ENCODE assay signal across 30 cellular contexts in genomic region chr9:14396171-14396570, GRCh38.
DNase-seq lines count a peak whose midpoint lies in the region; ATAC-seq and TF ChIP-seq lines count a peak whose summit lies in the region.
"Had no signal": no experiment of that assay in that cellular context is flagged by ENCODE, and none has a peak within 500 bp of the region (broad histone marks: within the 10 kb centered on the region; RNA-seq: fewer than 3 reads in every experiment).

No MANE protein-coding gene starts in this region.

- TF ChIP-seq CTCF in heart right ventricle (IDR thresholded peaks at IDR 0.05) (no peak), nephron (IDR thresholded peaks at IDR 0.05; ENCODE audit: unreplicated experiment in 3 of 3) (no peak), WERI-Rb-1 (IDR thresholded peaks at IDR 0.05; ENCODE audit: low read depth, low read length) (no peak), gastroesophageal sphincter (IDR thresholded peaks at IDR 0.05) (no peak)

- TF ChIP-seq POLR2A in gastroesophageal sphincter (IDR thresholded peaks at IDR 0.05): no peak

- H3K4me1 ChIP-seq in heart right ventricle (peaks cover 0 to 28% (median 13%) of the 10 kb centered on the region in 9 donors), gastroesophageal sphincter (no peaks in the 10 kb centered on the region)
- H3K4me1 ChIP-seq: BE2C, left lung, thyroid gland, vagina had no signal

- no peak for TF ChIP-seq EP300 in gastroesophageal sphincter (IDR thresholded peaks at IDR 0.05)

- no peaks in the 10 kb centered on the region for H3K36me3 ChIP-seq in heart right ventricle
- no peaks in the 10 kb centered on the region for H3K36me3 ChIP-seq in WERI-Rb-1
- H3K36me3 ChIP-seq in gastroesophageal sphincter: no peaks in the 10 kb centered on the region
- H3K36me3 ChIP-seq: BE2C, left lung, thyroid gland, vagina had no signal

- peaks cover 34% of the 10 kb centered on the region for H3K4me1 Mint-ChIP-seq in nephron
- H3K4me1 Mint-ChIP-seq: activated B cell treated with CpG ODN at 0.5 μM for 24 hours; activated CD4-positive, alpha-beta T cell treated with anti-CD3 and anti-CD28 coated beads, Interleukin-2, amount 10 ng/mL, durations not matched to agents 7 days and 5 days; central memory CD8-positive, alpha-beta T cell; immature natural killer cell; natural killer cell had no signal

- H3K27me3 Mint-ChIP-seq in nephron (ENCODE audit: low read depth): no peaks in the 10 kb centered on the region
- H3K27me3 Mint-ChIP-seq: activated CD4-positive, alpha-beta T cell treated with anti-CD3 and anti-CD28 coated beads, Interleukin-2, amount 10 ng/mL, durations not matched to agents 7 days and 5 days; central memory CD8-positive, alpha-beta T cell; dendritic cell treated with granulocyte-macrophage colony-stimulating factor and Interleukin-4, amounts not matched to agents 40 ng/mL and 50 ng/mL, for 4 days had no signal

- no peaks in the 10 kb centered on the region for H3K27me3 ChIP-seq in heart right ventricle
- no peaks in the 10 kb centered on the region for H3K27me3 ChIP-seq in WERI-Rb-1 (ENCODE audit: insufficient read depth, low read depth, severe bottlenecking)
- H3K27me3 ChIP-seq in gastroesophageal sphincter: no peaks in the 10 kb centered on the region
- H3K27me3 ChIP-seq: BE2C, left lung, thyroid gland, vagina had no signal

- H3K27ac Mint-ChIP-seq in nephron: peak overlapping the region in 2 of 3 experiments; percentile 20 to 28
- H3K27ac Mint-ChIP-seq: activated B cell treated with CpG ODN at 0.5 μM for 24 hours; activated CD4-positive, alpha-beta T cell treated with anti-CD3 and anti-CD28 coated beads, Interleukin-2, amount 10 ng/mL, durations not matched to agents 7 days and 5 days; activated naive CD4-positive, alpha-beta T cell treated with anti-CD3 and anti-CD28 coated beads, Interleukin-2, amount 50 U/mL, for 72 hours; CD8-positive, alpha-beta T cell; dendritic cell treated with granulocyte-macrophage colony-stimulating factor and Interleukin-4, amounts not matched to agents 40 ng/mL and 50 ng/mL, for 4 days; immature natural killer cell; natural killer cell; stimulated activated naive CD8-positive, alpha-beta T cell treated with anti-CD3 and anti-CD28 coated beads, Interleukin-15, Interleukin-2, amounts not matched to agents 100 ng/mL and 50 ng/mL, for 24 hours had no signal

- intact Hi-C loops in heart right ventricle (cut with DNase I) (loop anchor here in 2 of 10 donors (5.0 kb wide), 2 partner anchors 364 to 969 kb away; no protein-coding TSS in a partner anchor), Right ventricle myocardium inferior (cut with DNase I) (no loop called here), head of caudate nucleus (cut with DNase I) (loop anchor here (2.0 kb wide), 1 partner anchor 45 kb away; no protein-coding TSS in a partner anchor)

- DNase-seq in heart right ventricle (peak; percentile 16 to 49), Right ventricle myocardium inferior (ENCODE audit: missing footprints) (no peak), head of caudate nucleus (peak; percentile 22 to 89 (median 65)), WERI-Rb-1 (no peak), D341Med (ENCODE audit: low spot score) (no peak)
- DNase-seq: ACHN; activated B cell treated with CpG ODN at 0.5 μM for 24 hours; activated CD4-positive, alpha-beta T cell treated with anti-CD3 and anti-CD28 coated beads, Interleukin-2, amount 10 ng/mL, durations not matched to agents 7 days and 5 days; activated effector memory CD4-positive, alpha-beta T cell treated with Interleukin-2 at 50 U/mL for 16 hours; aorta; CD8-positive, alpha-beta T cell; DMS53; immature natural killer cell; left lung; natural killer cell; NCI-H1048; NCI-H510A; stimulated activated CD4-positive, alpha-beta T cell treated with anti-CD3 and anti-CD28 coated beads, Interleukin-1b, Interleukin-23, amount 100 ng/mL, for 48 hours; thyroid gland had no signal

- H3K36me3 Mint-ChIP-seq in nephron (ENCODE audit: low read depth): peaks cover 4% of the 10 kb centered on the region
- H3K36me3 Mint-ChIP-seq: activated naive CD4-positive, alpha-beta T cell treated with anti-CD3 and anti-CD28 coated beads, Interleukin-2, amount 50 U/mL, for 72 hours; CD8-positive, alpha-beta T cell; immature natural killer cell; natural killer cell had no signal

- H3K4me3 ChIP-seq in heart right ventricle (peak overlapping the region in 4 of 10 donors; percentile 2 to 38 (median 15)), WERI-Rb-1 (ENCODE audit: low read depth, low read length) (no peak overlapping the region), gastroesophageal sphincter (no peak overlapping the region)
- H3K4me3 ChIP-seq: left lung, thyroid gland, vagina had no signal

- H3K9me3 ChIP-seq in heart right ventricle: peaks cover 0 to 27% (median 4%) of the 10 kb centered on the region in 11 donors
- H3K9me3 ChIP-seq in WERI-Rb-1 (ENCODE audit: severe bottlenecking): peaks cover 4% of the 10 kb centered on the region
- peaks cover 0 to 9% (median 0%) of the 10 kb centered on the region in 3 donors for H3K9me3 ChIP-seq in gastroesophageal sphincter
- H3K9me3 ChIP-seq: BE2C, left lung, SK-N-SH, thyroid gland, vagina had no signal

- WGBS in heart right ventricle, 2 donors: 70 to 71% methylated on average over 5 of the region's 5 CpGs
- 87 to 89% methylated on average over 5 of the region's 5 CpGs for WGBS in gastroesophageal sphincter (ENCODE audit: low coverage in 1 of 2), 2 donors

- H3K27ac ChIP-seq in heart right ventricle (peak overlapping the region in 6 of 10 donors; percentile 7 to 56 (median 52)), WERI-Rb-1 (no peak overlapping the region), gastroesophageal sphincter (no peak overlapping the region)
- H3K27ac ChIP-seq: left lung, thyroid gland, vagina had no signal

- no peak overlapping the region for H3K4me3 Mint-ChIP-seq in nephron
- H3K4me3 Mint-ChIP-seq: activated B cell treated with CpG ODN at 0.5 μM for 24 hours; activated CD4-positive, alpha-beta T cell treated with anti-CD3 and anti-CD28 coated beads, Interleukin-2, amount 10 ng/mL, durations not matched to agents 7 days and 5 days; CD8-positive, alpha-beta T cell; central memory CD8-positive, alpha-beta T cell; dendritic cell treated with granulocyte-macrophage colony-stimulating factor and Interleukin-4, amounts not matched to agents 40 ng/mL and 50 ng/mL, for 4 days; immature natural killer cell; natural killer cell; stimulated activated naive CD8-positive, alpha-beta T cell treated with anti-CD3 and anti-CD28 coated beads, Interleukin-15, Interleukin-2, amounts not matched to agents 100 ng/mL and 50 ng/mL, for 24 hours had no signal

- peak in 3 of 8 donors; percentile 59 to 65 (median 63) for ATAC-seq in heart right ventricle
- ATAC-seq in Right ventricle myocardium inferior: no peak
- ATAC-seq in HG03342 (IDR thresholded peaks at IDR 0.05; ENCODE audit: unreplicated experiment): no peak
- ATAC-seq in gastroesophageal sphincter: no peak
- ATAC-seq: activated naive CD4-positive, alpha-beta T cell treated with anti-CD3 and anti-CD28 coated beads, Interleukin-2, amount 50 U/mL, for 72 hours; CD8-positive, alpha-beta T cell; esophagus mucosa; left lung; natural killer cell had no signal

- peaks cover 19% of the 10 kb centered on the region for H3K9me3 Mint-ChIP-seq in nephron
- H3K9me3 Mint-ChIP-seq: activated CD4-positive, alpha-beta T cell treated with anti-CD3 and anti-CD28 coated beads, Interleukin-2, amount 10 ng/mL, durations not matched to agents 7 days and 5 days had no signal

Comparison
In these comparisons a context has a peak if more than half of its experiments do, and no peak if none do; other contexts are left out.
1. DNase-seq: peak in heart right ventricle (2 of 2) and head of caudate nucleus (42 of 42); none in Right ventricle myocardium inferior (single experiment), WERI-Rb-1 (single experiment) and D341Med (single experiment).
2. H3K27ac ChIP-seq: peak in heart right ventricle (6 of 10); none in WERI-Rb-1 (single experiment) and gastroesophageal sphincter (0 of 4).